Comparison of ENCODE assay signal across 8 cellular contexts in the genomic region with DNA sequence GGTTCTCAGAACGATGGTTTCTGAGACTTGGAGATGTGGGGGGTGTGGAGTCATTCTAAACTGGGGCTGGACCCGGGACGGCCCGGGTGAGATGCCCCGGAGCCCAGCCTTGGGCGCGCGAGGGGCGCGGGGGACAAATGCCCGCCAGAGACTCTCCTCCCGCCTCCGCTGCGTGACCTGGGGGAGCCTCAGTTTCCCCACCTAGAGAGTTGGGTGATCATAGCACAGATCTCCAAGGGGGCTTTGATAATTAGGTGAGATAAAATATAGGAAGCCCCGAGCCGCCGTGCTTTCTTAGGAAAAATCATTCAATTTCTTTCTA. TPM values are rescaled to one million over a fixed set of nuclear protein-coding genes. Genes with fewer than 3 reads are reported as not detected.
A peak's percentile ranks its signal among the peaks of the same experiment; 100 is the strongest.
DNase-seq lines count a peak whose midpoint lies in the region; ATAC-seq and TF ChIP-seq lines count a peak whose summit lies in the region.

No MANE protein-coding gene starts in this region.

- POLR2A ChIA-PET in activated CD4-positive, alpha-beta T cell treated with anti-CD3 and anti-CD28 coated beads for 36 hours (lab: Charles Lee): no interaction called here

- no peak overlapping the region for H3K27ac Mint-ChIP-seq in activated CD4-positive, alpha-beta T cell treated with anti-CD3 and anti-CD28 coated beads for 36 hours
- peak overlapping the region; percentile 85 to 93 (median 87) for H3K27ac Mint-ChIP-seq in brain

- peak overlapping the region; percentile 89 to 96 for H3K27ac ChIP-seq in thoracic aorta

- H3K4me1 Mint-ChIP-seq in activated CD4-positive, alpha-beta T cell treated with anti-CD3 and anti-CD28 coated beads for 36 hours: peaks cover 20% of the 10 kb centered on the region
- peaks cover 31% of the 10 kb centered on the region for H3K4me1 Mint-ChIP-seq in brain

- H3K9me3 Mint-ChIP-seq in activated CD4-positive, alpha-beta T cell treated with anti-CD3 and anti-CD28 coated beads for 36 hours (ENCODE audit: low read depth): no peaks in the 10 kb centered on the region
- peaks cover 0 to 16% (median 4%) of the 10 kb centered on the region in 5 experiments for H3K9me3 Mint-ChIP-seq in brain

- intact Hi-C loops in activated CD4-positive, alpha-beta T cell treated with anti-CD3 and anti-CD28 coated beads for 36 hours (cut with DNase I, micrococcal nuclease): loop anchor here (1.0 to 5.0 kb wide), 3 partner anchors 306 to 516 kb away; a partner anchor contains a TSS
- intact Hi-C loops in lower leg skin (cut with DNase I; ENCODE audit: low total_unique reads): no loop called here
- intact Hi-C loops in head of caudate nucleus (cut with DNase I): no loop called here

- no peaks in the 10 kb centered on the region for H3K36me3 ChIP-seq in thoracic aorta

- ATAC-seq in activated CD4-positive, alpha-beta T cell treated with anti-CD3 and anti-CD28 coated beads for 36 hours: no peak
- no peak for ATAC-seq in thoracic aorta (ENCODE audit: insufficient number of reproducible peaks, low FRiP score, low read depth)

- H3K4me3 Mint-ChIP-seq in activated CD4-positive, alpha-beta T cell treated with anti-CD3 and anti-CD28 coated beads for 36 hours: peak overlapping the region; percentile 71
- H3K4me3 Mint-ChIP-seq in brain: peak overlapping the region; percentile 83 to 96 (median 93)

- no peaks in the 10 kb centered on the region for H3K9me3 ChIP-seq in thoracic aorta

- H3K36me3 Mint-ChIP-seq in activated CD4-positive, alpha-beta T cell treated with anti-CD3 and anti-CD28 coated beads for 36 hours (ENCODE audit: low read depth): no peaks in the 10 kb centered on the region
- no peaks in the 10 kb centered on the region for H3K36me3 Mint-ChIP-seq in brain

- TF ChIP-seq CTCF in brain (conservative IDR thresholded peaks at IDR 0.05) (peak in 1 of 2 experiments; percentile 29), lower leg skin (IDR thresholded peaks at IDR 0.05) (no peak), thoracic aorta (IDR thresholded peaks at IDR 0.05) (no peak)

- WGBS in lower leg skin, 2 donors: 0 to 1% methylated on average over 13 to 17 of the region's 17 CpGs

- peaks cover 8 to 24% of the 10 kb centered on the region in 2 donors for H3K4me1 ChIP-seq in thoracic aorta (ENCODE audit: control insufficient read depth in 1 of 2, low read depth in 2 of 2)

- peak overlapping the region; percentile 72 for H3K4me3 ChIP-seq in lower leg skin (ENCODE audit: low read depth, poor library complexity, severe bottlenecking)
- peak overlapping the region; percentile 88 for H3K4me3 ChIP-seq in thoracic aorta

- no peaks in the 10 kb centered on the region for H3K27me3 ChIP-seq in thoracic aorta (replicated peaks; ENCODE audit: insufficient read depth)

- CTCF ChIA-PET in activated CD4-positive, alpha-beta T cell treated with anti-CD3 and anti-CD28 coated beads for 36 hours (lab: Charles Lee): no interaction called here

- TF ChIP-seq POLR2A in lower leg skin (IDR thresholded peaks at IDR 0.05): no peak

- peaks cover 41% of the 10 kb centered on the region for H3K27me3 Mint-ChIP-seq in activated CD4-positive, alpha-beta T cell treated with anti-CD3 and anti-CD28 coated beads for 36 hours
- H3K27me3 Mint-ChIP-seq in brain: peaks cover 19% of the 10 kb centered on the region

- no peak for DNase-seq in activated CD4-positive, alpha-beta T cell treated with anti-CD3 and anti-CD28 coated beads for 36 hours
- DNase-seq in activated CD4-positive, alpha-beta T cell treated with anti-CD3 and anti-CD28 coated beads, Interleukin-2, amount 50 U/mL, for 4 hours: no peak
- no peak for DNase-seq in lower leg skin (ENCODE audit: low spot score in 2 of 2)
- DNase-seq in thoracic aorta (ENCODE audit: low spot score): no peak
- no peak for DNase-seq in NCI-H1694 (lab: John Stamatoyannopoulos, UW)
- DNase-seq in head of caudate nucleus: no peak
- no peak for DNase-seq in GOT3 (lab: John Stamatoyannopoulos, UW)

RNA-seq across cellular contexts. Expression of a gene that starts 0.7 kb away (rescaled TPM):
- under 1 TPM; 0.16 to 0.18 TPM for total RNA-seq in activated CD4-positive, alpha-beta T cell treated with anti-CD3 and anti-CD28 coated beads for 36 hours
- polyA plus RNA-seq in brain (ENCODE audit: insufficient read depth, low read depth, low replicate concordance): 14.8 TPM
- total RNA-seq in lower leg skin (10 to 100 TPM in 2 of 4 donors, 1 to 10 TPM in 2; 5.2 to 13.1 (median 8.6) TPM), thoracic aorta (10 to 100 TPM; 12.4 to 21.3 TPM)

RNA-seq across cellular contexts. Expression of a gene that starts 37.6 kb away (rescaled TPM):
- total RNA-seq in activated CD4-positive, alpha-beta T cell treated with anti-CD3 and anti-CD28 coated beads for 36 hours: not detected
- not detected for polyA plus RNA-seq in brain (ENCODE audit: insufficient read depth, low read depth, low replicate concordance)
- total RNA-seq in lower leg skin (not detected), thoracic aorta (not detected)

Comparison
In these comparisons a context has a peak if more than half of its experiments do, and no peak if none do; other contexts are left out.
1. RNA of a gene that starts 0.7 kb away (total RNA-seq): 12.4 to 21.3 TPM in thoracic aorta and 5.2 to 13.1 TPM in lower leg skin; 0.16 to 0.18 TPM in activated CD4-positive, alpha-beta T cell treated with anti-CD3 and anti-CD28 coated beads for 36 hours; every median in the first group is over 4 times any median in the second.
2. intact Hi-C loops: an anchor here in activated CD4-positive, alpha-beta T cell treated with anti-CD3 and anti-CD28 coated beads for 36 hours (1.0 to 5.0 kb wide); none called in lower leg skin and head of caudate nucleus.